Comparison of ENCODE assay signal across 1 cellular context in genomic region chr5:14161825-14162556, GRCh38.
TF ChIP-seq lines count a peak whose summit lies in the region.

No MANE protein-coding gene starts in this region.

TF ChIP-seq in HEK293, 187 proteins besides CTCF, POLR2A, EP300 and RAD21 (continued from another document):
- TF ChIP-seq ZNF211 (tag by site-specific recombination; IDR thresholded peaks at IDR 0.05; ENCODE audit: low read depth), result no peak
- TF ChIP-seq ZNF366 (tag by site-specific recombination; conservative IDR thresholded peaks at IDR 0.05), result 0 out of 2 replicates have a peak, but pooled peaks have one; percentile 34
- TF ChIP-seq PRDM6 (tag by site-specific recombination; IDR thresholded peaks at IDR 0.05), result peak; percentile 78
